22 cellular contexts compared by ENCODE assay signal in the genomic region with DNA sequence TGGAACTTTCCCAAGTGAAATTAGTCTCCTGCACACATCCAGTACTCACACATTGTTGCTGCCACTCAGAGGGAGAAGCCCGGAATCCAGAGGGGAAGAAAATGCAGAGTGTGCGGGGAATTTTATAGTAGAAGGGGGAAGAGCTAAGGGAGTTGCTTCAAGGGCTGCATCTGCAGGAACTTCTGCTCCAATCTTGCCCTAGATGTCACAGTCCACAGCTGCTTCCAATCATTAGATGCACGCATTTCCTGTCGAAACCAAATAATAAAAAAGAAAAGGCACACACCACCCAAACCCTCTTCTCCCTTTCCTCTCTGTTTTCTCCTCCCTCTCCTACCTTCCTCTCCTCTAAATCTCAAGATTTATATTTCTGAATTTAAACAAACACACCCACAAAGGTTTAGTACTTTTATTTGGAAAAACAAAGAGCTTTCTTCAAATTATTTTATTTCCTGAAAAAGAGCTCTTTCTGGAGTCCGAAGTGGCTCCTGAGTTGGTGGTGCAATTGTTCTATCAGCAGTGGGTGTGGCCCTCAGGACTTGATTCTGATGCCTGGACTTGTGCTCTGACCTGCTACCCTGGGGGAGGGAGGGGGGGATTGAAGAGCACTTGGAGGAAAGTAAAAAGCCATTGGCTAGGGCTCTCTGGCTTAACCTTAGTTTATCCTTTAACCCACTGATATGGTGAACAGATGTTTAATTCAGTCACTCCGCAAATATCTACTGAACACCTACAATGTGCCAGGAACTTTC.
A peak's percentile ranks its signal among the peaks of the same experiment; 100 is the strongest.
DNase-seq lines count a peak whose midpoint lies in the region; ATAC-seq, FAIRE-seq and TF ChIP-seq lines count a peak whose summit lies in the region.
"Had no signal": no experiment of that assay in that cellular context is flagged by ENCODE, and none has a peak within 500 bp of the region (broad histone marks: within the 10 kb centered on the region; RNA-seq: fewer than 3 reads in every experiment).

No MANE protein-coding gene starts in this region.

- no peak overlapping the region for H3K27ac ChIP-seq in right atrium auricular region
- peak overlapping the region; percentile 52 for H3K27ac ChIP-seq in hepatocyte
- H3K27ac ChIP-seq: A549 had no signal

- intact Hi-C loops in Right ventricle myocardium superior (cut with DNase I): no loop called here

- H3K4me3 ChIP-seq in right atrium auricular region (no peak overlapping the region), hepatocyte (no peak overlapping the region)
- H3K4me3 ChIP-seq: A549 had no signal

- TF ChIP-seq CTCF in right atrium auricular region (IDR thresholded peaks at IDR 0.05) (no peak), hepatocyte (IDR thresholded peaks at IDR 0.05; ENCODE audit: poor library complexity) (no peak)

- H3K79me2 ChIP-seq in hepatocyte: no peaks in the 10 kb centered on the region

- no peak overlapping the region for H2AFZ ChIP-seq in hepatocyte

- DNase-seq in Right ventricle myocardium superior: no peak
- no peak for DNase-seq in right atrium auricular region (ENCODE audit: low spot score)
- DNase-seq in hepatocyte (ENCODE audit: low spot score): peak; percentile 10
- no peak for DNase-seq in activated naive CD4-positive, alpha-beta T cell treated with anti-CD3 and anti-CD28 coated beads, Interleukin-2, amount 50 U/mL, for 16 hours
- DNase-seq: activated CD4-positive, CD25-positive, alpha-beta regulatory T cell treated with anti-CD3 and anti-CD28 coated beads, Interleukin-2, amount 50 U/mL, for 72 hours; activated CD8-positive, alpha-beta memory T cell treated with anti-CD3 and anti-CD28 coated beads, Interleukin-2, amount 10 ng/mL, durations not matched to agents 7 days and 5 days; activated effector memory CD4-positive, alpha-beta T cell treated with Interleukin-2 at 50 U/mL for 16 hours; anterior cingulate cortex; CD8-positive, alpha-beta memory T cell; DMS79 treated with DMSO at 0.1 percent for 48 hours; glutamatergic neuron; NCI-H2029; NCI-H446; SIG-M5; stimulated activated CD4-positive, alpha-beta T cell treated with anti-CD3 and anti-CD28 coated beads, Interleukin-15, amount 100 ng/mL, for 24 hours; stimulated activated naive CD4-positive, alpha-beta T cell treated with Interleukin-2 at 50 U/mL for 16 hours; trophoblast cell had no signal

- peak; percentile 98 for FAIRE-seq in endometrium (lab: Jason Lieb, UNC)
- FAIRE-seq: A549 had no signal

- H3K9me3 ChIP-seq in right atrium auricular region: no peaks in the 10 kb centered on the region
- H3K9me3 ChIP-seq in hepatocyte (ENCODE audit: low read depth): no peaks in the 10 kb centered on the region
- H3K9me3 ChIP-seq: A549 had no signal

- H3K27me3 ChIP-seq in right atrium auricular region: no peaks in the 10 kb centered on the region
- no peaks in the 10 kb centered on the region for H3K27me3 ChIP-seq in hepatocyte

- ATAC-seq in Right ventricle myocardium superior (ENCODE audit: poor library complexity) (peak; percentile 83), GM19328 (IDR thresholded peaks at IDR 0.05; ENCODE audit: unreplicated experiment) (no peak), HG03442 (IDR thresholded peaks at IDR 0.05; ENCODE audit: unreplicated experiment) (no peak), GM21381 (IDR thresholded peaks at IDR 0.05; ENCODE audit: unreplicated experiment) (no peak)
- ATAC-seq: A549; activated CD8-positive, alpha-beta memory T cell treated with anti-CD3 and anti-CD28 coated beads, Interleukin-2, amount 10 ng/mL, durations not matched to agents 7 days and 5 days had no signal

- no peak overlapping the region for H3K4me2 ChIP-seq in hepatocyte
- H3K4me2 ChIP-seq: A549 had no signal

- 65% methylated on average over 6 of the region's 6 CpGs for WGBS in hepatocyte (ENCODE audit: low lambda C conversion rate, missing lambda C conversion rate)

- no peaks in the 10 kb centered on the region for H4K20me1 ChIP-seq in hepatocyte (ENCODE audit: insufficient read depth, poor library complexity, severe bottlenecking)

- H3K36me3 ChIP-seq in right atrium auricular region (no peaks in the 10 kb centered on the region), hepatocyte (replicated peaks; ENCODE audit: insufficient read depth, low read depth) (no peaks in the 10 kb centered on the region)

- H3K9me2 ChIP-seq in hepatocyte (replicated peaks; ENCODE audit: insufficient read depth): no peaks in the 10 kb centered on the region

- peaks cover 0 to 19% of the 10 kb centered on the region in 2 donors for H3K4me1 ChIP-seq in right atrium auricular region
- no peaks in the 10 kb centered on the region for H3K4me1 ChIP-seq in hepatocyte (ENCODE audit: insufficient read depth)
- H3K4me1 ChIP-seq: A549 had no signal
